14 cellular contexts compared by ENCODE assay signal in genomic region chr1:232962761-232963357, GRCh38. TPM values are rescaled to one million over a fixed set of nuclear protein-coding genes. Genes with fewer than 3 reads are reported as not detected.
DNase-seq lines count a peak whose midpoint lies in the region; ATAC-seq and TF ChIP-seq lines count a peak whose summit lies in the region.
"Had no signal": no experiment of that assay in that cellular context is flagged by ENCODE, and none has a peak within 500 bp of the region (broad histone marks: within the 10 kb centered on the region; RNA-seq: fewer than 3 reads in every experiment).

No MANE protein-coding gene starts in this region.

- H3K4me1 ChIP-seq in heart right ventricle (peaks cover 3 to 56% (median 24%) of the 10 kb centered on the region in 9 donors), esophagus squamous epithelium (peaks cover 0 to 28% (median 7%) of the 10 kb centered on the region in 3 donors), osteoblast (ENCODE audit: insufficient read depth, low read length) (peaks cover 14% of the 10 kb centered on the region)

- H3K9me3 ChIP-seq in heart right ventricle (peaks cover 0 to 12% (median 5%) of the 10 kb centered on the region in 11 donors), esophagus squamous epithelium (peaks cover 0 to 9% (median 0%) of the 10 kb centered on the region in 3 donors), osteoblast (ENCODE audit: low read depth, low read length) (no peaks in the 10 kb centered on the region)

- peaks cover 0 to 42% (median 17%) of the 10 kb centered on the region in 9 donors for H3K36me3 ChIP-seq in heart right ventricle
- peaks cover 0 to 62% (median 6%) of the 10 kb centered on the region in 3 donors for H3K36me3 ChIP-seq in esophagus squamous epithelium
- peaks cover 8% of the 10 kb centered on the region for H3K36me3 ChIP-seq in osteoblast (ENCODE audit: insufficient read depth, low read length)

- peak overlapping the region; percentile 69 for H3K4me2 ChIP-seq in osteoblast (ENCODE audit: insufficient read depth, low read length)
- H3K4me2 ChIP-seq: A549 had no signal

- 50 to 59% methylated on average over 3 of the region's 3 CpGs for WGBS in heart right ventricle, 2 donors
- 63 to 73% methylated on average over 3 of the region's 3 CpGs for WGBS in esophagus squamous epithelium, 2 donors

- DNase-seq in heart right ventricle (no peak), left ventricle myocardium superior (no peak), esophagus squamous epithelium (lab: John Stamatoyannopoulos, UW) (no peak), osteoblast (ENCODE audit: insufficient read length, low spot score, missing footprints) (peak; percentile 42), HPDE6-E6E7 (ENCODE audit: extremely low spot score) (no peak), DMS 273 (lab: John Stamatoyannopoulos, UW; ENCODE audit: unreplicated experiment) (no peak), GM10248 (ENCODE audit: extremely low spot score) (no peak), NCI-H1436 (lab: John Stamatoyannopoulos, UW) (no peak)
- DNase-seq: activated CD4-positive, alpha-beta T cell treated with anti-CD3 and anti-CD28 coated beads for 1 hour; activated T-cell treated with anti-CD3 and anti-CD28 coated beads, Interleukin-2, amount 50 U/mL, for 1 hour; DMS 273 treated with DMSO at 0.1 percent for 48 hours; SW 1271 had no signal

- TF ChIP-seq POLR2A in esophagus squamous epithelium (IDR thresholded peaks at IDR 0.05), result no peak

- POLR2A ChIA-PET in GM10248 (lab: Yijun Ruan, JAX), result no interaction called here

- H3K27ac ChIP-seq in heart right ventricle, result peak overlapping the region in 9 of 10 donors; percentile 22 to 80 (median 47)
- peak overlapping the region in 3 of 4 donors; percentile 26 to 51 (median 30) for H3K27ac ChIP-seq in esophagus squamous epithelium
- peak overlapping the region; percentile 40 for H3K27ac ChIP-seq in osteoblast (ENCODE audit: low read depth, low read length)
- H3K27ac ChIP-seq: A549 had no signal

- H2AFZ ChIP-seq in osteoblast (ENCODE audit: low read length), result peak overlapping the region; percentile 45

- TF ChIP-seq CTCF in heart right ventricle (IDR thresholded peaks at IDR 0.05) (no peak), esophagus squamous epithelium (IDR thresholded peaks at IDR 0.05) (no peak), osteoblast (IDR thresholded peaks at IDR 0.05; ENCODE audit: extremely low read depth, low read depth, low read length) (no peak), GM10248 (IDR thresholded peaks at IDR 0.05; ENCODE audit: control extremely low read depth, extremely low read depth, low read depth, missing control alignments) (no peak)

- no peaks in the 10 kb centered on the region for H3K79me2 ChIP-seq in osteoblast (ENCODE audit: insufficient read depth, low read length)

- ATAC-seq in heart right ventricle, result no peak
- ATAC-seq in left ventricle myocardium superior, result no peak
- ATAC-seq: A549 had no signal

- H3K4me3 ChIP-seq in heart right ventricle (peak overlapping the region in 3 of 10 donors; percentile 7 to 13 (median 10)), esophagus squamous epithelium (no peak overlapping the region), osteoblast (ENCODE audit: insufficient read depth, low read length) (peak overlapping the region; percentile 21)
- H3K4me3 ChIP-seq: A549, skin epidermis had no signal

- no peaks in the 10 kb centered on the region for H3K27me3 ChIP-seq in heart right ventricle
- no peaks in the 10 kb centered on the region for H3K27me3 ChIP-seq in esophagus squamous epithelium
- H3K27me3 ChIP-seq in osteoblast (ENCODE audit: insufficient read depth, low read length), result no peaks in the 10 kb centered on the region

- intact Hi-C loops in heart right ventricle (cut with DNase I) (no loop called here), left ventricle myocardium superior (cut with micrococcal nuclease) (no loop called here), esophagus squamous epithelium (cut with DNase I) (no loop called here)

- H4K20me1 ChIP-seq in osteoblast (ENCODE audit: insufficient read depth, low read length), result no peaks in the 10 kb centered on the region

- CTCF ChIA-PET in GM10248 (lab: Yijun Ruan, JAX), result interaction anchor here (1.7 to 8.9 kb wide), 2 partner anchors 9 kb away, joined by 5 to 74 read pairs; no protein-coding TSS in a partner anchor

RNA-seq across cellular contexts. Expression of gene NTPCR, which starts 12.4 kb away (rescaled TPM):
- total RNA-seq in heart right ventricle (10 to 100 TPM; 53.5 to 78.8 (median 56.8) TPM), left ventricle myocardium superior (52.2 TPM), esophagus squamous epithelium (10 to 100 TPM; 19.9 to 35.8 (median 23.4) TPM), osteoblast (15.6 and 26.5 TPM in 2 replicates)
- polyA plus RNA-seq in heart right ventricle, result 10 to 100 TPM; 51.2 to 88.4 TPM
